ENCODE assay signal across 8 cellular contexts in the genomic region with DNA sequence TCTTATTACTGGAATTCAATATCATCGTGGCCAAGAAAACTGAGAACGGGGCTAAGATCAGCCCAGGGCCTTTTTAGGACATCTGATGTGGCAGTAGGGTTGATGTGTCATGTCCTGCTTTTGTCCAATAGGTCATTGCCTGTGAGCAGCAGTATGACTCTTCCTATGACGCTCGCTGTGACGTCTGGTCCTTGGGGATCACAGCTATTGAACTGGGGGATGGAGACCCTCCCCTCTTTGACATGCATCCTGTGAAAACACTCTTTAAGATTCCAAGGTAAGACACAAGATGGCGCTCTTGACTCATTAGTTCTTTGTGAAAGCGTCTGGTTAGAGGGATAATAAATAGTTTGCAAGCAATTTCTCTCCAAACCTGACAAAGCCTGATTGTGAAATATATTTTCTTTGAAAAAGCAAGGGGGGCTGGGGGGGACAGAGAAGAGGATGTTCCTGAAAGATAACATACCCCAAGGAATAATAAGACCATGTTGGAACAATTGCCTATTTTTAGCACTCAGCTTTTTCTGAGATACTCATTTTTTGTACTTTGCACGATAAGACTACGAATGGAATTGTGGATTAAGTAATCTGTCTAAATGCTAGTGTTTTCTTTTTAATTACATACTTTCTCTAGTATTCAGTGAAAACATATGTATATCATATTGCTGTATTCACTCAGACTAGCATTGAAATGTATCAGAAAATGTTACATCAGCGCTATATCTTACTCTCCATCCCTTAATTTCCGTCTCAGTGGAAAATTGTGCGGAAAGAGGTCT. TPM values are rescaled to one million over a fixed set of nuclear protein-coding genes. Genes with fewer than 3 reads are reported as not detected.
DNase-seq lines count a peak whose midpoint lies in the region; ATAC-seq and TF ChIP-seq lines count a peak whose summit lies in the region.

No MANE protein-coding gene starts in this region.

- DNase-seq in DMS114 treated with DMSO at 0.1 percent for 48 hours (lab: John Stamatoyannopoulos, UW; ENCODE audit: unreplicated experiment) (peak; percentile 2), HCT116 (ENCODE audit: low read depth, low spot score) (peak; percentile 60), NCI-H446 treated with DMSO at 0.1 percent for 48 hours (lab: John Stamatoyannopoulos, UW) (peak; percentile 40), amniotic epithelial cell (ENCODE audit: low read depth) (peak; percentile 42), kidney epithelial cell (ENCODE audit: low read depth) (no peak), suprapubic skin (ENCODE audit: low spot score in 2 of 2) (no peak)

- H2AFZ ChIP-seq in HCT116 (ENCODE audit: low read depth, low read length, poor library complexity, severe bottlenecking): peak overlapping the region; percentile 7

- peak; percentile 53 to 81 (median 67); a peak in 5 of 6 replicates for TF ChIP-seq CTCF in HCT116 (IDR thresholded peaks at IDR 0.05 in 2 of 3, conservative IDR thresholded peaks at IDR 0.05 in 1 of 3; ENCODE audit: borderline replicate concordance in 1 of 3, insufficient read depth in 1 of 3, low read depth in 2 of 3, low read length in 2 of 3)
- TF ChIP-seq CTCF in kidney epithelial cell (IDR thresholded peaks at IDR 0.05; ENCODE audit: insufficient read depth, low read length, poor library complexity, severe bottlenecking): peak; percentile 54
- no peak for TF ChIP-seq CTCF in suprapubic skin (IDR thresholded peaks at IDR 0.05)

- intact Hi-C loops in HCT116 (cut with micrococcal nuclease): loop anchor here (1.0 to 10.0 kb wide), 5 partner anchors 86 to 791 kb away; no protein-coding TSS in a partner anchor

- H3K4me2 ChIP-seq in HCT116 (ENCODE audit: low read length): no peak overlapping the region

- RAD21 ChIA-PET in HCT116 (lab: Charles Lee; ENCODE audit: low non-redundant PET in 1 of 2, low total read pairs in 2 of 2, uncharacterized antibody in 2 of 2, unreplicated experiment in 2 of 2): no interaction called here

- POLR2A ChIA-PET in HCT116 (lab: Charles Lee): no interaction called here

- no peak overlapping the region for H3K4me3 ChIP-seq in HCT116 (replicated peaks in 1 of 2; ENCODE audit: low read depth in 1 of 2, low read length in 2 of 2)
- no peak overlapping the region for H3K4me3 ChIP-seq in kidney epithelial cell (ENCODE audit: low read depth, low read length)
- H3K4me3 ChIP-seq in suprapubic skin: no peak overlapping the region

- no peaks in the 10 kb centered on the region for H4K20me1 ChIP-seq in HCT116 (ENCODE audit: insufficient read depth)

- peaks cover 3 to 12% of the 10 kb centered on the region in 2 experiments; a peak in 2 of 4 replicates for H3K4me1 ChIP-seq in HCT116 (ENCODE audit: control insufficient read depth in 1 of 2, insufficient read depth in 2 of 2, low read length in 2 of 2)
- no peaks in the 10 kb centered on the region for H3K4me1 ChIP-seq in suprapubic skin

- peaks cover 19% of the 10 kb centered on the region for H3K27me3 ChIP-seq in HCT116 (ENCODE audit: insufficient read depth, low read length)
- no peaks in the 10 kb centered on the region for H3K27me3 ChIP-seq in kidney epithelial cell (ENCODE audit: control insufficient read depth, insufficient read depth, low read length)
- H3K27me3 ChIP-seq in suprapubic skin: no peaks in the 10 kb centered on the region

- CTCF ChIA-PET in HCT116 (lab: Charles Lee): interaction anchor here (0.6 to 2.5 kb wide), 13 partner anchors 10 to 638 kb away, joined by 3 to 19 read pairs (median 5); a partner anchor contains a TSS

- ATAC-seq in HCT116 (peak; percentile 76), HG02884 (IDR thresholded peaks at IDR 0.05; ENCODE audit: unreplicated experiment) (no peak), HG03457 (IDR thresholded peaks at IDR 0.05; ENCODE audit: unreplicated experiment) (no peak)

- H3K36me3 ChIP-seq in HCT116 (ENCODE audit: control insufficient read depth in 1 of 2, insufficient read depth in 2 of 2, low read length in 2 of 2) (no peaks in the 10 kb centered on the region), kidney epithelial cell (ENCODE audit: control insufficient read depth, insufficient read depth, low read length) (no peaks in the 10 kb centered on the region), suprapubic skin (no peaks in the 10 kb centered on the region)

- H3K9me3 ChIP-seq in HCT116 (ENCODE audit: control insufficient read depth in 1 of 2, insufficient read depth in 1 of 2, low read depth in 1 of 2, low read length in 2 of 2) (no peaks in the 10 kb centered on the region), suprapubic skin (no peaks in the 10 kb centered on the region)

- TF ChIP-seq RAD21 in HCT116 (IDR thresholded peaks at IDR 0.05; ENCODE audit: low read depth): peak; percentile 84

- H3K9ac ChIP-seq in HCT116 (ENCODE audit: low read length): no peak overlapping the region

- H3K27ac ChIP-seq in HCT116 (ENCODE audit: low read depth, low read length) (no peak overlapping the region), suprapubic skin (no peak overlapping the region)

- H3K9me2 ChIP-seq in HCT116 (ENCODE audit: insufficient read depth): no peaks in the 10 kb centered on the region

- no TSS peak for BruUV-seq in HCT116 (replicated peaks; lab: Mats Ljungman, UMichigan)

- H3K79me2 ChIP-seq in HCT116 (ENCODE audit: insufficient read depth, low read length): no peaks in the 10 kb centered on the region

- WGBS in suprapubic skin: 57% methylated on average over 12 of the region's 12 CpGs

- TF ChIP-seq EP300 in suprapubic skin (IDR thresholded peaks at IDR 0.05): no peak

- no peak for TF ChIP-seq POLR2A in HCT116 (IDR thresholded peaks at IDR 0.05; ENCODE audit: borderline replicate concordance, extremely low read depth, insufficient read depth, insufficient read length)
- TF ChIP-seq POLR2A in suprapubic skin (IDR thresholded peaks at IDR 0.05): no peak

TF ChIP-seq in HCT116, 20 proteins besides CTCF, POLR2A, EP300 and RAD21:
- TF ChIP-seq ZNF274 (IDR thresholded peaks at IDR 0.05; ENCODE audit: low read depth, low read length) (no peak), TCF7L2 (IDR thresholded peaks at IDR 0.05; ENCODE audit: borderline replicate concordance, extremely low read depth, insufficient read depth, insufficient read length) (no peak), EZH2phosphoT487 (IDR thresholded peaks at IDR 0.05; ENCODE audit: borderline replicate concordance) (no peak), CEBPB (IDR thresholded peaks at IDR 0.05; ENCODE audit: low read depth) (no peak), EGR1 (IDR thresholded peaks at IDR 0.05; ENCODE audit: low read depth) (no peak), JUND (IDR thresholded peaks at IDR 0.05) (no peak), ELF1 (IDR thresholded peaks at IDR 0.05; ENCODE audit: borderline replicate concordance, low read depth) (no peak), FOSL1 (IDR thresholded peaks at IDR 0.05; ENCODE audit: low read depth) (no peak), SRF (IDR thresholded peaks at IDR 0.05; ENCODE audit: low read depth) (no peak), YY1 (IDR thresholded peaks at IDR 0.05; ENCODE audit: extremely low read depth, insufficient replicate concordance, low read depth, low read length) (no peak)
- TF ChIP-seq, protein P1, sequence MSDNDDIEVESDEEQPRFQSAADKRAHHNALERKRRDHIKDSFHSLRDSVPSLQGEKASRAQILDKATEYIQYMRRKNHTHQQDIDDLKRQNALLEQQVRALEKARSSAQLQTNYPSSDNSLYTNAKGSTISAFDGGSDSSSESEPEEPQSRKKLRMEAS (IDR thresholded peaks at IDR 0.05): no peak

RNA-seq across cellular contexts. Expression of a gene that starts 58.1 kb away (rescaled TPM):
- total RNA-seq in HCT116 (2021; ENCODE audit: unreplicated experiment): not detected
- polyA plus RNA-seq in HCT116 (2012): not detected in 2 replicates
- 0.68 and 1.1 TPM in 2 replicates for total RNA-seq in kidney epithelial cell
- total RNA-seq in suprapubic skin: under 1 TPM; 0.34 to 0.95 (median 0.89) TPM

Comparison
In these comparisons a context has a peak if more than half of its experiments do, and no peak if none do; other contexts are left out.
1. DNase-seq: peak in DMS114 treated with DMSO at 0.1 percent for 48 hours (single experiment), HCT116 (single experiment), NCI-H446 treated with DMSO at 0.1 percent for 48 hours (single experiment) and amniotic epithelial cell (single experiment); none in kidney epithelial cell (single experiment) and suprapubic skin (0 of 2).
2. CTCF ChIP-seq: peak in HCT116 (3 of 3) and kidney epithelial cell (single experiment); none in suprapubic skin (0 of 2).